In genomic region chrX:10579018-10579752, GRCh38 we compare ENCODE assay signal across 1 cellular context.
TF ChIP-seq lines count a peak whose summit lies in the region.

No MANE protein-coding gene starts in this region.

TF ChIP-seq in SK-N-SH treated with all-trans-retinoic acid at 6 μM for 48 hours, 23 proteins besides CTCF, POLR2A, EP300 and RAD21 (continued from another document):
- no peak for TF ChIP-seq RARB (CRISPR knock-in tag; IDR thresholded peaks at IDR 0.05)
